In genomic region chr16:89378947-89379771, GRCh38 we compare ENCODE assay signal across 11 cellular contexts.
DNase-seq lines count a peak whose midpoint lies in the region; ATAC-seq lines count a peak whose summit lies in the region.
"Had no signal": no experiment of that assay in that cellular context is flagged by ENCODE, and none has a peak within 500 bp of the region (broad histone marks: within the 10 kb centered on the region; RNA-seq: fewer than 3 reads in every experiment).

No MANE protein-coding gene starts in this region.

- intact Hi-C loops in left ventricle myocardium superior (cut with micrococcal nuclease): no loop called here

- H3K36me3 Mint-ChIP-seq in T-helper 2 cell treated with Interferon-gamma antibody and Interleukin-4, amounts not matched to agents 5 μg/mL and 100 μg/mL, for 36 hours (ENCODE audit: low read depth): peaks cover 22% of the 10 kb centered on the region
- peaks cover 28 to 61% of the 10 kb centered on the region in 2 donors for H3K36me3 Mint-ChIP-seq in stimulated activated naive B cell treated with anti-CD40 and anti-IgM and Interleukin-4, amounts not matched to agents 10 μg/mL and 1 μg/mL and 100 μg/mL, for 72 hours

- ATAC-seq in left ventricle myocardium superior: peak; percentile 52
- ATAC-seq in stimulated activated naive B cell treated with anti-CD40 and anti-IgM and Interleukin-4, amounts not matched to agents 10 μg/mL and 1 μg/mL and 100 μg/mL, for 72 hours (replicated peaks): no peak

- H3K4me1 Mint-ChIP-seq in T-helper 2 cell treated with Interferon-gamma antibody and Interleukin-4, amounts not matched to agents 5 μg/mL and 100 μg/mL, for 36 hours (ENCODE audit: low read depth): peaks cover 47% of the 10 kb centered on the region
- H3K4me1 Mint-ChIP-seq in stimulated activated naive B cell treated with anti-CD40 and anti-IgM and Interleukin-4, amounts not matched to agents 10 μg/mL and 1 μg/mL and 100 μg/mL, for 72 hours: peaks cover 64 to 99% of the 10 kb centered on the region in 2 donors

- no peak for DNase-seq in T-helper 2 cell treated with Interferon-gamma antibody and Interleukin-4, amounts not matched to agents 5 μg/mL and 100 μg/mL, for 36 hours (ENCODE audit: low spot score)
- no peak for DNase-seq in T-helper 2 cell
- peak; percentile 56 for DNase-seq in amniotic epithelial cell (ENCODE audit: low read depth)
- peak; percentile 61 for DNase-seq in left ventricle myocardium superior
- no peak for DNase-seq in stimulated activated naive B cell treated with anti-CD40 and anti-IgM and Interleukin-4, amounts not matched to agents 10 μg/mL and 1 μg/mL and 100 μg/mL, for 72 hours
- no peak for DNase-seq in activated effector memory CD4-positive, alpha-beta T cell treated with anti-CD3 and anti-CD28 coated beads, Interleukin-2, amount 50 U/mL, for 16 hours
- no peak for DNase-seq in activated CD8-positive, alpha-beta memory T cell treated with anti-CD3 and anti-CD28 coated beads, Interleukin-2, amount 50 U/mL, for 4 hours
- DNase-seq in HT-29 (ENCODE audit: low spot score): no peak
- DNase-seq: foreskin melanocyte; stimulated activated CD4-positive, alpha-beta T cell treated with anti-CD3 and anti-CD28 coated beads, Interleukin-4, amount 100 ng/mL, for 24 hours; uterus had no signal

- H3K27me3 Mint-ChIP-seq in T-helper 2 cell treated with Interferon-gamma antibody and Interleukin-4, amounts not matched to agents 5 μg/mL and 100 μg/mL, for 36 hours (ENCODE audit: low read depth): no peaks in the 10 kb centered on the region
- no peaks in the 10 kb centered on the region for H3K27me3 Mint-ChIP-seq in stimulated activated naive B cell treated with anti-CD40 and anti-IgM and Interleukin-4, amounts not matched to agents 10 μg/mL and 1 μg/mL and 100 μg/mL, for 72 hours

- no peaks in the 10 kb centered on the region for H3K9me3 Mint-ChIP-seq in T-helper 2 cell treated with Interferon-gamma antibody and Interleukin-4, amounts not matched to agents 5 μg/mL and 100 μg/mL, for 36 hours
- H3K9me3 Mint-ChIP-seq in stimulated activated naive B cell treated with anti-CD40 and anti-IgM and Interleukin-4, amounts not matched to agents 10 μg/mL and 1 μg/mL and 100 μg/mL, for 72 hours: peaks cover 4 to 10% of the 10 kb centered on the region in 2 donors

- H3K27ac Mint-ChIP-seq in T-helper 2 cell treated with Interferon-gamma antibody and Interleukin-4, amounts not matched to agents 5 μg/mL and 100 μg/mL, for 36 hours: peak overlapping the region; percentile 31
- peak overlapping the region; percentile 75 for H3K27ac Mint-ChIP-seq in stimulated activated naive B cell treated with anti-CD40 and anti-IgM and Interleukin-4, amounts not matched to agents 10 μg/mL and 1 μg/mL and 100 μg/mL, for 72 hours

- no peak overlapping the region for H3K4me3 Mint-ChIP-seq in T-helper 2 cell treated with Interferon-gamma antibody and Interleukin-4, amounts not matched to agents 5 μg/mL and 100 μg/mL, for 36 hours
- H3K4me3 Mint-ChIP-seq in stimulated activated naive B cell treated with anti-CD40 and anti-IgM and Interleukin-4, amounts not matched to agents 10 μg/mL and 1 μg/mL and 100 μg/mL, for 72 hours: no peak overlapping the region

Comparison
In these comparisons a context has a peak if more than half of its experiments do, and no peak if none do; other contexts are left out.
1. DNase-seq: peak in amniotic epithelial cell (single experiment) and left ventricle myocardium superior (single experiment); none in T-helper 2 cell treated with Interferon-gamma antibody and Interleukin-4, amounts not matched to agents 5 μg/mL and 100 μg/mL, for 36 hours (single experiment), T-helper 2 cell (0 of 5), stimulated activated naive B cell treated with anti-CD40 and anti-IgM and Interleukin-4, amounts not matched to agents 10 μg/mL and 1 μg/mL and 100 μg/mL, for 72 hours (single experiment), activated effector memory CD4-positive, alpha-beta T cell treated with anti-CD3 and anti-CD28 coated beads, Interleukin-2, amount 50 U/mL, for 16 hours (single experiment), activated CD8-positive, alpha-beta memory T cell treated with anti-CD3 and anti-CD28 coated beads, Interleukin-2, amount 50 U/mL, for 4 hours (single experiment) and HT-29 (single experiment).